Comparison of ENCODE assay signal across 20 cellular contexts in the genomic region with DNA sequence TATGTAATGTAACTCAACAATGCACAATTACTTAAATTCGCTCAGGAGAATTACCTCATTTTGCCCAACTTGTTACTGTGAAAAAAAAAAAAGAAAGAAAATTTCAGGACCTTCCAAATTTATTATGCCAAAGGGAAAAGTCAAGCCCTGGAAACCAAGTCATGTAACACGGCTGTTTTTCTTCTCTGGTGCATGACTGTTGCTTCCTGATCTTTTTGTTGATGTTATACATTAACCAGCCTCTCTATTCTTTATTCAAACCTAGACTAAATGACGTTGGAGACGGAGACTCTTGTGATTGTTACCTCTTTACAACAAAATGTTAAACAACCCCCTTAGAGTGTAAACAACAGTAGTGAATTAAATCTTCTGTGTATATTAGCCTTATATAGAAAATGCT. TPM values are rescaled to one million over a fixed set of nuclear protein-coding genes. Genes with fewer than 3 reads are reported as not detected.
DNase-seq lines count a peak whose midpoint lies in the region.
"Had no signal": no experiment of that assay in that cellular context is flagged by ENCODE, and none has a peak within 500 bp of the region (broad histone marks: within the 10 kb centered on the region; RNA-seq: fewer than 3 reads in every experiment).

No MANE protein-coding gene starts in this region.

- in situ Hi-C loops in GM23248 (cut with MboI): no loop called here

- H3K9ac ChIP-seq in GM23248: no peak overlapping the region
- H3K9ac ChIP-seq: KMS-11 had no signal

- no peak overlapping the region for H3K4me3 ChIP-seq in GM23248
- H3K4me3 ChIP-seq: Peyer's patch had no signal

- H3K4me2 ChIP-seq in GM23248 (ENCODE audit: unreplicated experiment): no peak overlapping the region
- H3K4me2 ChIP-seq: KMS-11 had no signal

- no peaks in the 10 kb centered on the region for H3F3A ChIP-seq in GM23248 (ENCODE audit: insufficient read depth)

- 60 to 61% methylated on average over 4 of the region's 4 CpGs for WGBS in GM23248 (ENCODE audit: low coverage in 1 of 2, low lambda C conversion rate in 2 of 2, missing lambda C conversion rate in 2 of 2), 2 experiments

- peaks cover 45% of the 10 kb centered on the region for H3K27me3 ChIP-seq in GM23248 (replicated peaks; ENCODE audit: insufficient read depth)
- H3K27me3 ChIP-seq: Peyer's patch had no signal

- H3K4me1 ChIP-seq in GM23248 (ENCODE audit: insufficient read depth): no peaks in the 10 kb centered on the region
- H3K4me1 ChIP-seq: Peyer's patch had no signal

- no peak overlapping the region for H3K27ac ChIP-seq in GM23248
- H3K27ac ChIP-seq: KMS-11, Peyer's patch had no signal

- no peaks in the 10 kb centered on the region for H3K79me2 ChIP-seq in GM23248 (ENCODE audit: insufficient read depth)

- DNase-seq in DMS153 (lab: John Stamatoyannopoulos, UW) (peak; percentile 8), DMS153 treated with DMSO at 0.1 percent for 48 hours (lab: John Stamatoyannopoulos, UW; ENCODE audit: unreplicated experiment) (no peak), NCI-H69 (lab: John Stamatoyannopoulos, UW) (peak; percentile 8), kidney tubule cell (ENCODE audit: low spot score) (peak; percentile 67), renal cortical epithelial cell (ENCODE audit: low read depth) (peak; percentile 81), GM23248 (no peak), NCI-H146 (lab: John Stamatoyannopoulos, UW) (no peak), anterior cingulate cortex (lab: John Stamatoyannopoulos, UW) (no peak)
- DNase-seq: 8988T, COR-L47, DMS 273 treated with DMSO at 0.1 percent for 48 hours, GDM1, IMR-90, NCI-H1105 treated with DMSO at 0.1 percent for 48 hours, NCI-H1694 treated with DMSO at 0.1 percent for 48 hours, NCI-H2081 treated with DMSO at 0.1 percent for 48 hours, NCI-H446 treated with DMSO at 0.1 percent for 48 hours, NCI-H82, Peyer's patch had no signal

- no peaks in the 10 kb centered on the region for H3K9me2 ChIP-seq in GM23248 (ENCODE audit: insufficient read depth)

- H4K20me1 ChIP-seq in GM23248 (ENCODE audit: insufficient read depth): no peaks in the 10 kb centered on the region

- no peaks in the 10 kb centered on the region for H3K36me3 ChIP-seq in GM23248 (ENCODE audit: low read depth)
- H3K36me3 ChIP-seq: Peyer's patch had no signal

- H2AFZ ChIP-seq in GM23248: no peak overlapping the region

- no peaks in the 10 kb centered on the region for H3K9me3 ChIP-seq in GM23248 (ENCODE audit: low read depth)
- H3K9me3 ChIP-seq: Peyer's patch had no signal

RNA-seq across cellular contexts. Expression of gene ZC3HAV1, which starts 16.1 kb away (rescaled TPM):
- total RNA-seq in renal cortical epithelial cell: 38.7 and 68.5 TPM in 2 replicates
- total RNA-seq in GM23248 (2014; rRNA removed; shearing (Covaris generic)): 30.5 and 36.4 TPM in 2 replicates
- 28.8 and 29.9 TPM in 2 replicates for polyA plus RNA-seq in GM23248 (2016; fragmentation: Nextera tagmentation; extraction: Ambion mirVana)

Comparison
In these comparisons a context has a peak if more than half of its experiments do, and no peak if none do; other contexts are left out.
1. DNase-seq: peak in DMS153 (single experiment), NCI-H69 (single experiment), kidney tubule cell (single experiment) and renal cortical epithelial cell (single experiment); none in DMS153 treated with DMSO at 0.1 percent for 48 hours (single experiment), GM23248 (single experiment), NCI-H146 (single experiment) and anterior cingulate cortex (0 of 58).